Comparison of ENCODE assay signal across 10 cellular contexts in the genomic region with DNA sequence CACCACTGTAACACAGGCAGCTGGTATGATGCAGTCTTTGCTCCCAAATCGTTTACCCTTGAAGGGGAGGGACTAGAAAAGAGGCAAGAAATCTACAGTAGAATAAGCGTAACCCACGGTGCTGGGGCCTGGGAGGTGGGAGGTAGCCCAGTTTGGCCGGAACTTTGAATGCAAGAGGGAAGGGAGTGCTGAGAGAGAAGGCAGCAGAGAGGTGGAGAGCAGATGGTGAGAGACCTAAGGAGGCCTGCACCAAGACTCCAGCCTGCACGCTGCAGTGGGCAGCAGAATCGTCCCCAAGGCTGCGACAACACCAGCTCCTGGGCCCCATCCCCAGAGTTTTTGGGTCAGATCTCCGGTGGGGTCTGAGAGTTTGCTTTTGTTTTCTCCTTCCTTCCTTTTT.
"Had no signal": no experiment of that assay in that cellular context is flagged by ENCODE, and none has a peak within 500 bp of the region (broad histone marks: within the 10 kb centered on the region; RNA-seq: fewer than 3 reads in every experiment).

No MANE protein-coding gene starts in this region.

- H3K4me1 Mint-ChIP-seq: naive thymus-derived CD8-positive, alpha-beta T cell had no signal

- DNase-seq: effector memory CD4-positive, alpha-beta T cell; heart right ventricle; hypothalamus; kidney glomerular epithelial cell; mucosa of descending colon; naive thymus-derived CD8-positive, alpha-beta T cell; sigmoid colon; stimulated activated naive CD4-positive, alpha-beta T cell; thyroid gland; upper lobe of left lung had no signal

- H3K4me3 Mint-ChIP-seq: naive thymus-derived CD8-positive, alpha-beta T cell had no signal

- H3K36me3 Mint-ChIP-seq: naive thymus-derived CD8-positive, alpha-beta T cell had no signal
